ENCODE assay signal across 29 cellular contexts in genomic region chr6:170394980-170395379, GRCh38.
"Had no signal": no experiment of that assay in that cellular context is flagged by ENCODE, and none has a peak within 500 bp of the region (broad histone marks: within the 10 kb centered on the region; RNA-seq: fewer than 3 reads in every experiment).

No MANE protein-coding gene starts in this region.

- H3K27ac Mint-ChIP-seq: dendritic cell treated with granulocyte-macrophage colony-stimulating factor and Interleukin-4, amounts not matched to agents 40 ng/mL and 50 ng/mL, for 4 days; effector memory CD8-positive, alpha-beta T cell; endodermal cell had no signal

- H3K4me3 Mint-ChIP-seq: dendritic cell treated with granulocyte-macrophage colony-stimulating factor and Interleukin-4, amounts not matched to agents 40 ng/mL and 50 ng/mL, for 4 days; effector memory CD8-positive, alpha-beta T cell; endodermal cell had no signal

- H3K4me3 ChIP-seq: colonic mucosa, coronary artery, dorsolateral prefrontal cortex, esophagus muscularis mucosa, esophagus squamous epithelium, gastrocnemius medialis, gastroesophageal sphincter, heart left ventricle, heart right ventricle had no signal

- DNase-seq: colonic mucosa; cortex of kidney; dermis blood vessel endothelial cell; dorsolateral prefrontal cortex; effector CD4-positive, alpha-beta T cell; effector CD8-positive, alpha-beta T cell; effector memory CD4-positive, alpha-beta T cell; effector memory CD8-positive, alpha-beta T cell; endodermal cell; erythroblast; esophagus squamous epithelium; foreskin fibroblast; foreskin keratinocyte; foreskin melanocyte; gastrocnemius medialis; glutamatergic neuron; head of caudate nucleus; heart left ventricle; heart right ventricle had no signal

- H3K27me3 Mint-ChIP-seq: dendritic cell treated with granulocyte-macrophage colony-stimulating factor and Interleukin-4, amounts not matched to agents 40 ng/mL and 50 ng/mL, for 4 days; effector memory CD8-positive, alpha-beta T cell had no signal

- H3K27ac ChIP-seq: colonic mucosa, coronary artery, dorsolateral prefrontal cortex, epithelial cell of prostate, esophagus muscularis mucosa, esophagus squamous epithelium, foreskin keratinocyte, gastrocnemius medialis, gastroesophageal sphincter, heart left ventricle, heart right ventricle had no signal

- H3K27me3 ChIP-seq: colonic mucosa, dorsolateral prefrontal cortex, esophagus muscularis mucosa, esophagus squamous epithelium, foreskin keratinocyte, gastrocnemius medialis, gastroesophageal sphincter, heart left ventricle, heart right ventricle had no signal

- FAIRE-seq: colon, endometrium, endothelial cell of umbilical vein, frontal cortex had no signal

- H3K9me3 ChIP-seq: colonic mucosa, esophagus muscularis mucosa, esophagus squamous epithelium, gastrocnemius medialis, gastroesophageal sphincter, heart left ventricle, heart right ventricle had no signal

- ATAC-seq: effector memory CD8-positive, alpha-beta T cell; esophagus mucosa; foreskin keratinocyte; gastrocnemius medialis; gastroesophageal sphincter; heart left ventricle; heart right ventricle had no signal

- H3K9me3 Mint-ChIP-seq: dendritic cell treated with granulocyte-macrophage colony-stimulating factor and Interleukin-4, amounts not matched to agents 40 ng/mL and 50 ng/mL, for 4 days; effector memory CD8-positive, alpha-beta T cell had no signal

- H3K4me1 Mint-ChIP-seq: endodermal cell had no signal

- H3K4me1 ChIP-seq: colonic mucosa, foreskin keratinocyte, gastrocnemius medialis had no signal
